In genomic region chr11:120717623-120718022, GRCh38 we compare ENCODE assay signal across 29 cellular contexts.
"Had no signal": no experiment of that assay in that cellular context is flagged by ENCODE, and none has a peak within 500 bp of the region (broad histone marks: within the 10 kb centered on the region; RNA-seq: fewer than 3 reads in every experiment).

No MANE protein-coding gene starts in this region.

- H3K4me1 Mint-ChIP-seq: stimulated activated effector memory CD8-positive, alpha-beta T cell treated with anti-CD3 and anti-CD28 coated beads, Interleukin-12 subunit alpha, Interleukin-12 subunit beta, amount 100 ng/mL, for 72 hours had no signal

- H3K27me3 ChIP-seq: hepatocyte, ovary, right atrium auricular region, right lobe of liver, uterus had no signal

- H3K4me2 ChIP-seq: hepatocyte, smooth muscle cell had no signal

- H3K4me3 Mint-ChIP-seq: mesothelial cell of epicardium; naive B cell; natural killer cell; nephron progenitor cell; stimulated activated effector memory CD8-positive, alpha-beta T cell treated with anti-CD3 and anti-CD28 coated beads, Interleukin-12 subunit alpha, Interleukin-12 subunit beta, amount 100 ng/mL, for 72 hours; stimulated activated naive CD8-positive, alpha-beta T cell treated with anti-CD3 and anti-CD28 coated beads, Interleukin-15, Interleukin-2, amounts not matched to agents 100 ng/mL and 50 ng/mL, for 24 hours had no signal

- H2AFZ ChIP-seq: hepatocyte had no signal

- H3K79me2 ChIP-seq: hepatocyte had no signal

- ATAC-seq: left cardiac atrium; left lobe of liver; left ventricle myocardium superior; lower lobe of right lung; natural killer cell; right lobe of liver; stimulated activated effector memory CD8-positive, alpha-beta T cell treated with anti-CD3 and anti-CD28 coated beads, Interleukin-12 subunit alpha, Interleukin-12 subunit beta, amount 100 ng/mL, for 72 hours had no signal

- DNase-seq: kidney glomerular epithelial cell; left cardiac atrium; left ventricle myocardium superior; lower lobe of right lung; mammary epithelial cell; mesenchymal stem cell; naive B cell; natural killer cell; nephron progenitor cell; ovary; right lobe of liver; stimulated activated CD4-positive, alpha-beta T cell treated with anti-CD3 and anti-CD28 coated beads, Interleukin-12 subunit alpha, Interleukin-12 subunit beta, amount 100 ng/mL, for 4 hours; stimulated activated CD4-positive, alpha-beta T cell treated with anti-CD3 and anti-CD28 coated beads, Interleukin-15, amount 100 ng/mL, for 24 hours; stimulated activated CD4-positive, alpha-beta T cell treated with anti-CD3 and anti-CD28 coated beads, Interleukin-2, amount 100 ng/mL, for 24 hours; stimulated activated CD4-positive, alpha-beta T cell treated with anti-CD3 and anti-CD28 coated beads, Interleukin-4, amount 100 ng/mL, for 1 hour; stimulated activated naive CD4-positive, alpha-beta T cell; tibial artery; trophoblast cell; uterus had no signal

- H3K9me3 Mint-ChIP-seq: mesothelial cell of epicardium; naive B cell; natural killer cell; nephron progenitor cell; stimulated activated effector memory CD8-positive, alpha-beta T cell treated with anti-CD3 and anti-CD28 coated beads, Interleukin-12 subunit alpha, Interleukin-12 subunit beta, amount 100 ng/mL, for 72 hours; stimulated activated naive CD8-positive, alpha-beta T cell treated with anti-CD3 and anti-CD28 coated beads, Interleukin-15, Interleukin-2, amounts not matched to agents 100 ng/mL and 50 ng/mL, for 24 hours had no signal

- H3K36me3 ChIP-seq: lower lobe of right lung, ovary, right atrium auricular region, right lobe of liver, suprapubic skin, thoracic aorta, tibial artery, uterus had no signal

- H3K27ac ChIP-seq: hepatocyte, lower lobe of right lung, right atrium auricular region, right lobe of liver, suprapubic skin, thoracic aorta, tibial artery, uterus had no signal

- H3K4me3 ChIP-seq: hepatocyte, lower lobe of right lung, ovary, right atrium auricular region, right lobe of liver, smooth muscle cell, suprapubic skin, thoracic aorta, tibial artery, uterus had no signal

- H3K36me3 Mint-ChIP-seq: mesothelial cell of epicardium; naive B cell; natural killer cell; stimulated activated effector memory CD8-positive, alpha-beta T cell treated with anti-CD3 and anti-CD28 coated beads, Interleukin-12 subunit alpha, Interleukin-12 subunit beta, amount 100 ng/mL, for 72 hours had no signal

- H3K9me3 ChIP-seq: lower lobe of right lung, ovary, right atrium auricular region, right lobe of liver, suprapubic skin, thoracic aorta, tibial artery, uterus had no signal

- H3K4me1 ChIP-seq: lower lobe of right lung, right atrium auricular region, right lobe of liver, tibial artery had no signal

- H3K27ac Mint-ChIP-seq: mesothelial cell of epicardium; naive B cell; natural killer cell; nephron progenitor cell; progenitor cell of endocrine pancreas; stimulated activated effector memory CD8-positive, alpha-beta T cell treated with anti-CD3 and anti-CD28 coated beads, Interleukin-12 subunit alpha, Interleukin-12 subunit beta, amount 100 ng/mL, for 72 hours; stimulated activated naive CD8-positive, alpha-beta T cell treated with anti-CD3 and anti-CD28 coated beads, Interleukin-15, Interleukin-2, amounts not matched to agents 100 ng/mL and 50 ng/mL, for 24 hours had no signal
